ENCODE assay signal across 10 cellular contexts in genomic region chr16:57358527-57359095, GRCh38. TPM values are rescaled to one million over a fixed set of nuclear protein-coding genes. Genes with fewer than 3 reads are reported as not detected.
DNase-seq lines count a peak whose midpoint lies in the region; ATAC-seq and TF ChIP-seq lines count a peak whose summit lies in the region.
"Had no signal": no experiment of that assay in that cellular context is flagged by ENCODE, and none has a peak within 500 bp of the region (broad histone marks: within the 10 kb centered on the region; RNA-seq: fewer than 3 reads in every experiment).

Gene CCL22 (plus strand): TSS chr16:57358783. CDS start chr16:57358817, 34 bp downstream.

- H3K4me1 ChIP-seq in thyroid gland (peaks cover 0 to 7% of the 10 kb centered on the region in 2 donors), GM23248 (ENCODE audit: insufficient read depth) (no peaks in the 10 kb centered on the region)

- H3K36me3 Mint-ChIP-seq in endothelial cell (ENCODE audit: low read depth, unreplicated experiment) (no peaks in the 10 kb centered on the region), immature natural killer cell (no peaks in the 10 kb centered on the region)

- H4K20me1 ChIP-seq in GM23248 (ENCODE audit: insufficient read depth), result no peaks in the 10 kb centered on the region

- DNase-seq in endothelial cell (ENCODE audit: low spot score) (no peak), thyroid gland (no peak), GM23248 (no peak), immature natural killer cell (no peak), amniotic stem cell (lab: John Stamatoyannopoulos, UW) (no peak)

- H3K9me3 Mint-ChIP-seq in endothelial cell (ENCODE audit: unreplicated experiment), result no peaks in the 10 kb centered on the region
- H3K9me3 Mint-ChIP-seq in immature natural killer cell, result no peaks in the 10 kb centered on the region

- H3K4me2 ChIP-seq in GM23248 (ENCODE audit: unreplicated experiment), result no peak within 1 kb of the TSS

- H3K27me3 Mint-ChIP-seq in endothelial cell (ENCODE audit: unreplicated experiment) (peaks cover 5% of the 10 kb centered on the region), immature natural killer cell (ENCODE audit: low read depth in 3 of 3) (peaks cover 2 to 4% (median 3%) of the 10 kb centered on the region in 3 donors)

- in situ Hi-C loops in GM23248 (cut with MboI), result no loop called here

- H3F3A ChIP-seq in GM23248 (ENCODE audit: insufficient read depth), result no peaks in the 10 kb centered on the region

- H3K27ac Mint-ChIP-seq in endothelial cell (ENCODE audit: unreplicated experiment) (peak within 1 kb of the TSS; percentile 50), immature natural killer cell (no peak within 1 kb of the TSS)

- TF ChIP-seq CTCF in endothelial cell (IDR thresholded peaks at IDR 0.05; ENCODE audit: unreplicated experiment) (no peak), thyroid gland (IDR thresholded peaks at IDR 0.05) (no peak)

- H3K4me3 Mint-ChIP-seq in endothelial cell (ENCODE audit: unreplicated experiment) (no peak within 1 kb of the TSS), immature natural killer cell (no peak within 1 kb of the TSS)

- no peak within 1 kb of the TSS for H2AFZ ChIP-seq in GM23248

- no peaks in the 10 kb centered on the region for H3K36me3 ChIP-seq in thyroid gland
- H3K36me3 ChIP-seq in GM23248 (ENCODE audit: low read depth), result no peaks in the 10 kb centered on the region

- 89 to 90% methylated on average over 4 to 9 of the region's 9 CpGs for WGBS in thyroid gland, 2 donors
- 81 to 85% methylated on average over 9 of the region's 9 CpGs for WGBS in GM23248 (ENCODE audit: low coverage in 1 of 2, low lambda C conversion rate in 2 of 2, missing lambda C conversion rate in 2 of 2), 2 experiments

- H3K4me1 Mint-ChIP-seq in endothelial cell (ENCODE audit: unreplicated experiment) (no peaks in the 10 kb centered on the region), immature natural killer cell (no peaks in the 10 kb centered on the region)

- H3K9me3 ChIP-seq in thyroid gland, result no peaks in the 10 kb centered on the region
- no peaks in the 10 kb centered on the region for H3K9me3 ChIP-seq in GM23248 (ENCODE audit: low read depth)

- no peak within 1 kb of the TSS for H3K27ac ChIP-seq in thyroid gland
- H3K27ac ChIP-seq in GM23248, result no peak within 1 kb of the TSS

- intact Hi-C loops in thyroid gland (cut with DNase I), result no loop called here

- H3K9ac ChIP-seq in GM23248, result no peak within 1 kb of the TSS

- H3K27me3 ChIP-seq in thyroid gland, result no peaks in the 10 kb centered on the region
- H3K27me3 ChIP-seq in GM23248 (replicated peaks; ENCODE audit: insufficient read depth), result peaks cover 14% of the 10 kb centered on the region; the same call in 1 of the 2 replicates

- no peaks in the 10 kb centered on the region for H3K9me2 ChIP-seq in GM23248 (ENCODE audit: insufficient read depth)

- H3K4me3 ChIP-seq in GM08714 (ENCODE audit: low read length) (peak within 1 kb of the TSS; percentile 38; the same call in 1 of the 2 replicates), thyroid gland (replicated peaks in 1 of 3) (no peak within 1 kb of the TSS), GM23248 (no peak within 1 kb of the TSS)

- no peak for TF ChIP-seq POLR2A in thyroid gland (IDR thresholded peaks at IDR 0.05)

- H3K79me2 ChIP-seq in GM23248 (ENCODE audit: insufficient read depth), result no peaks in the 10 kb centered on the region

- ATAC-seq in GM19023 (IDR thresholded peaks at IDR 0.05; ENCODE audit: unreplicated experiment) (peak; percentile 57), HG03432 (IDR thresholded peaks at IDR 0.05; ENCODE audit: unreplicated experiment) (peak; percentile 54)

RNA-seq across cellular contexts. Expression of gene CCL22, which starts in this region (rescaled TPM):
- total RNA-seq in endothelial cell (ENCODE audit: unreplicated experiment) (not detected), thyroid gland (not detected)
- total RNA-seq in GM23248 (2014; rRNA removed; shearing (Covaris generic)), result not detected in 2 replicates
- polyA plus RNA-seq in GM23248 (2016; fragmentation: Nextera tagmentation; extraction: Ambion mirVana) (0.10 and 0.13 TPM in 2 replicates), immature natural killer cell (not detected)
- total RNA-seq: G401, RPMI7951 had no signal
